In the genomic region with DNA sequence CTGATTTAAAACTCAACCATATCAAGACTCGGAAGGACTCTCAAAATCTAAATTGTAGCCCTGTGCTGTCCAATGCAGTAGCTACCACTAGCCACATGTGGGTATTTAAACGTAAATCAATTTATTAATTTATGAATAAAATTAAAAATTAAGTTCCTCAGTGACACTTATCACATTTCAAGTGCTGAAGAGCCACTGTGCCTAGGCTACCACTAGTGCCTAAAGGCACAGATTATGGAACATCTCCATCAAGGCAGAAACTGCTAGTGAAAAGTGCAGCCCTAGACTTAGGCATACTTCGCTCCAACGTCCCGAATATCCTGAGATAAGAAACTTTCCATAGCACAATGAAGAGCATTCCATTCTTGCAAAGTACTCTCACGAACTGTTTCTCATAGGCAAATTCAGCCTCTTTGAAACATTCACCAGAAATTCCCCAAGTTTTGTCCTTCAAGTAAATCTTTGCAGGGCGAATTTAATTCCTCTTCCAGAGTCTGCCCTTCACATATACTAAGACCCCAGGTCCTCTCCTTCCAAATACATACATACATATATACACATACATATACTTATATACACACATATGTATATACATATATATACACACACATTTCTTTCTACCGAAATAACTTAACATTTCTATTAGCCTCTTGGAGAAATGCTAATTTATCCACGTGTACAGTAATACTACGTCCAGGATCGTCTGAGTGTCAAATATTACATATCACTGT, we compare ENCODE assay signal across 1 cellular context.
TF ChIP-seq lines count a peak whose summit lies in the region.

No MANE protein-coding gene starts in this region.

TF ChIP-seq in SK-N-SH treated with all-trans-retinoic acid at 6 μM for 48 hours, 23 proteins besides CTCF, POLR2A, EP300 and RAD21 (continued from another document):
- TF ChIP-seq, protein P1, sequence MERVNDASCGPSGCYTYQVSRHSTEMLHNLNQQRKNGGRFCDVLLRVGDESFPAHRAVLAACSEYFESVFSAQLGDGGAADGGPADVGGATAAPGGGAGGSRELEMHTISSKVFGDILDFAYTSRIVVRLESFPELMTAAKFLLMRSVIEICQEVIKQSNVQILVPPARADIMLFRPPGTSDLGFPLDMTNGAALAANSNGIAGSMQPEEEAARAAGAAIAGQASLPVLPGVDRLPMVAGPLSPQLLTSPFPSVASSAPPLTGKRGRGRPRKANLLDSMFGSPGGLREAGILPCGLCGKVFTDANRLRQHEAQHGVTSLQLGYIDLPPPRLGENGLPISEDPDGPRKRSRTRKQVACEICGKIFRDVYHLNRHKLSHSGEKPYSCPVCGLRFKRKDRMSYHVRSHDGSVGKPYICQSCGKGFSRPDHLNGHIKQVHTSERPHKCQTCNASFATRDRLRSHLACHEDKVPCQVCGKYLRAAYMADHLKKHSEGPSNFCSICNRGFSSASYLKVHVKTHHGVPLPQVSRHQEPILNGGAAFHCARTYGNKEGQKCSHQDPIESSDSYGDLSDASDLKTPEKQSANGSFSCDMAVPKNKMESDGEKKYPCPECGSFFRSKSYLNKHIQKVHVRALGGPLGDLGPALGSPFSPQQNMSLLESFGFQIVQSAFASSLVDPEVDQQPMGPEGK (CRISPR knock-in tag; IDR thresholded peaks at IDR 0.05; ENCODE audit: borderline replicate concordance) = no peak
- TF ChIP-seq, protein P2, sequence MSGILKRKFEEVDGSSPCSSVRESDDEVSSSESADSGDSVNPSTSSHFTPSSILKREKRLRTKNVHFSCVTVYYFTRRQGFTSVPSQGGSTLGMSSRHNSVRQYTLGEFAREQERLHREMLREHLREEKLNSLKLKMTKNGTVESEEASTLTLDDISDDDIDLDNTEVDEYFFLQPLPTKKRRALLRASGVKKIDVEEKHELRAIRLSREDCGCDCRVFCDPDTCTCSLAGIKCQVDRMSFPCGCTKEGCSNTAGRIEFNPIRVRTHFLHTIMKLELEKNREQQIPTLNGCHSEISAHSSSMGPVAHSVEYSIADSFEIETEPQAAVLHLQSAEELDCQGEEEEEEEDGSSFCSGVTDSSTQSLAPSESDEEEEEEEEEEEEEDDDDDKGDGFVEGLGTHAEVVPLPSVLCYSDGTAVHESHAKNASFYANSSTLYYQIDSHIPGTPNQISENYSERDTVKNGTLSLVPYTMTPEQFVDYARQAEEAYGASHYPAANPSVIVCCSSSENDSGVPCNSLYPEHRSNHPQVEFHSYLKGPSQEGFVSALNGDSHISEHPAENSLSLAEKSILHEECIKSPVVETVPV (CRISPR knock-in tag; IDR thresholded peaks at IDR 0.05) = no peak
- TF ChIP-seq PPARA (CRISPR knock-in tag; IDR thresholded peaks at IDR 0.05; ENCODE audit: borderline replicate concordance) = no peak
- no peak for TF ChIP-seq ESRRG (CRISPR knock-in tag; IDR thresholded peaks at IDR 0.05)
- TF ChIP-seq ZFP30 (CRISPR knock-in tag; IDR thresholded peaks at IDR 0.05) = no peak
- no peak for TF ChIP-seq ZNF70 (CRISPR knock-in tag; IDR thresholded peaks at IDR 0.05)
- TF ChIP-seq BACH2 (CRISPR knock-in tag; IDR thresholded peaks at IDR 0.05; ENCODE audit: borderline replicate concordance) = no peak
- TF ChIP-seq, protein P3, sequence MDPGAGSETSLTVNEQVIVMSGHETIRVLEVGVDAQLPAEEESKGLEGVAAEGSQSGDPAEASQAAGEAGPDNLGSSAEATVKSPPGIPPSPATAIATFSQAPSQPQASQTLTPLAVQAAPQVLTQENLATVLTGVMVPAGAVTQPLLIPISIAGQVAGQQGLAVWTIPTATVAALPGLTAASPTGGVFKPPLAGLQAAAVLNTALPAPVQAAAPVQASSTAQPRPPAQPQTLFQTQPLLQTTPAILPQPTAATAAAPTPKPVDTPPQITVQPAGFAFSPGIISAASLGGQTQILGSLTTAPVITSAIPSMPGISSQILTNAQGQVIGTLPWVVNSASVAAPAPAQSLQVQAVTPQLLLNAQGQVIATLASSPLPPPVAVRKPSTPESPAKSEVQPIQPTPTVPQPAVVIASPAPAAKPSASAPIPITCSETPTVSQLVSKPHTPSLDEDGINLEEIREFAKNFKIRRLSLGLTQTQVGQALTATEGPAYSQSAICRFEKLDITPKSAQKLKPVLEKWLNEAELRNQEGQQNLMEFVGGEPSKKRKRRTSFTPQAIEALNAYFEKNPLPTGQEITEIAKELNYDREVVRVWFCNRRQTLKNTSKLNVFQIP (CRISPR knock-in tag; IDR thresholded peaks at IDR 0.05; ENCODE audit: borderline replicate concordance, low read depth) = no peak
- TF ChIP-seq CSDC2 (CRISPR knock-in tag; IDR thresholded peaks at IDR 0.05) = no peak
